Comparison of ENCODE assay signal across 1 cellular context in genomic region chr11:25970726-25971508, GRCh38.
TF ChIP-seq lines count a peak whose summit lies in the region.

No MANE protein-coding gene starts in this region.

TF ChIP-seq in GM12878, 131 proteins besides CTCF, POLR2A, EP300 and RAD21:
- TF ChIP-seq CEBPZ (IDR thresholded peaks at IDR 0.05; ENCODE audit: low read depth, low read length) (no peak), FOXM1 (IDR thresholded peaks at IDR 0.05; ENCODE audit: low read depth, low read length) (no peak), MYB (IDR thresholded peaks at IDR 0.05; ENCODE audit: borderline replicate concordance, low read depth, low read length) (no peak), IKZF1 (conservative IDR thresholded peaks at IDR 0.05) (no peak)
